Comparison of ENCODE assay signal across 8 cellular contexts in genomic region chr1:209652873-209653401, GRCh38. TPM values are rescaled to one million over a fixed set of nuclear protein-coding genes. Genes with fewer than 3 reads are reported as not detected.
DNase-seq lines count a peak whose midpoint lies in the region; ATAC-seq and TF ChIP-seq lines count a peak whose summit lies in the region.

No MANE protein-coding gene starts in this region.

- POLR2A ChIA-PET in WTC11 (lab: Charles Lee) = interaction anchor here (1.7 kb wide), 1 partner anchor 22 kb away, joined by 6 read pairs; the partner anchor contains the start of gene G0S2

- no peak overlapping the region for H3K27ac ChIP-seq in neural progenitor cell
- peak overlapping the region; percentile 79 for H3K27ac ChIP-seq in urinary bladder (ENCODE audit: low read depth)

- H3K4me3 ChIP-seq in neural progenitor cell (no peak overlapping the region), urinary bladder (ENCODE audit: low read depth, low read length) (no peak overlapping the region)

- no peak for TF ChIP-seq CTCF in WTC11 (IDR thresholded peaks at IDR 0.05)
- TF ChIP-seq CTCF in neural progenitor cell (IDR thresholded peaks at IDR 0.05) = no peak

- H3K4me1 ChIP-seq in neural progenitor cell (peaks cover 4% of the 10 kb centered on the region), urinary bladder (ENCODE audit: insufficient read depth) (no peaks in the 10 kb centered on the region)

- H3K4me1 Mint-ChIP-seq in WTC11 = peaks cover 24% of the 10 kb centered on the region
- H3K4me1 Mint-ChIP-seq in neural progenitor cell = peaks cover 32% of the 10 kb centered on the region

- no peaks in the 10 kb centered on the region for H3K27me3 ChIP-seq in neural progenitor cell

- H3K27ac Mint-ChIP-seq in WTC11 (no peak overlapping the region), neural progenitor cell (peak overlapping the region; percentile 83)

- no peaks in the 10 kb centered on the region for H4K20me1 ChIP-seq in neural progenitor cell (ENCODE audit: low read depth)

- H3K36me3 ChIP-seq in neural progenitor cell = no peaks in the 10 kb centered on the region
- H3K36me3 ChIP-seq in urinary bladder (ENCODE audit: insufficient read depth) = no peaks in the 10 kb centered on the region

- H3F3A ChIP-seq in neural progenitor cell (ENCODE audit: low read depth) = no peaks in the 10 kb centered on the region

- H3K27me3 Mint-ChIP-seq in WTC11 (ENCODE audit: low read depth) (no peaks in the 10 kb centered on the region), neural progenitor cell (ENCODE audit: insufficient read depth, low read depth) (peaks cover 8% of the 10 kb centered on the region)

- ATAC-seq in WTC11 (peak; percentile 99), GM18909 (IDR thresholded peaks at IDR 0.05; ENCODE audit: poor library complexity, unreplicated experiment) (no peak)

- H3K4me3 Mint-ChIP-seq in WTC11 = no peak overlapping the region
- no peak overlapping the region for H3K4me3 Mint-ChIP-seq in neural progenitor cell

- no peak overlapping the region for H2AFZ ChIP-seq in neural progenitor cell (replicated peaks)

- WGBS in urinary bladder = 72% methylated on average over 3 of the region's 3 CpGs

- H3K9me3 ChIP-seq in neural progenitor cell (ENCODE audit: low read depth) = no peaks in the 10 kb centered on the region

- H3K9me3 Mint-ChIP-seq in WTC11 (no peaks in the 10 kb centered on the region), neural progenitor cell (no peaks in the 10 kb centered on the region)

- no peaks in the 10 kb centered on the region for H3K79me2 ChIP-seq in neural progenitor cell (ENCODE audit: low read depth)

- DNase-seq in DMS79 (lab: John Stamatoyannopoulos, UW) (peak; percentile 98), Kasumi-1 (lab: John Stamatoyannopoulos, UW) (peak; percentile 29 to 35), WTC11 (ENCODE audit: low spot score) (peak; percentile 72), epidermal melanocyte (ENCODE audit: insufficient read length, low spot score) (peak; percentile 61), neural progenitor cell (ENCODE audit: low spot score) (no peak), SHP77 treated with DMSO at 0.1 percent for 48 hours (lab: John Stamatoyannopoulos, UW) (no peak)

- CTCF ChIA-PET in WTC11 (lab: Charles Lee) = interaction anchor here (0.5 to 3.7 kb wide), 20 partner anchors 10 to 488 kb away, joined by 3 to 17 read pairs (median 6); partner anchors contain the start of genes CAMK1G and G0S2

- H3K9ac ChIP-seq in neural progenitor cell = no peak overlapping the region

- no peaks in the 10 kb centered on the region for H3K36me3 Mint-ChIP-seq in WTC11
- no peaks in the 10 kb centered on the region for H3K36me3 Mint-ChIP-seq in neural progenitor cell

- H3K4me2 ChIP-seq in neural progenitor cell = no peak overlapping the region

TF ChIP-seq in WTC11, 78 proteins besides CTCF, POLR2A, EP300 and RAD21:
- TF ChIP-seq, protein P1, sequence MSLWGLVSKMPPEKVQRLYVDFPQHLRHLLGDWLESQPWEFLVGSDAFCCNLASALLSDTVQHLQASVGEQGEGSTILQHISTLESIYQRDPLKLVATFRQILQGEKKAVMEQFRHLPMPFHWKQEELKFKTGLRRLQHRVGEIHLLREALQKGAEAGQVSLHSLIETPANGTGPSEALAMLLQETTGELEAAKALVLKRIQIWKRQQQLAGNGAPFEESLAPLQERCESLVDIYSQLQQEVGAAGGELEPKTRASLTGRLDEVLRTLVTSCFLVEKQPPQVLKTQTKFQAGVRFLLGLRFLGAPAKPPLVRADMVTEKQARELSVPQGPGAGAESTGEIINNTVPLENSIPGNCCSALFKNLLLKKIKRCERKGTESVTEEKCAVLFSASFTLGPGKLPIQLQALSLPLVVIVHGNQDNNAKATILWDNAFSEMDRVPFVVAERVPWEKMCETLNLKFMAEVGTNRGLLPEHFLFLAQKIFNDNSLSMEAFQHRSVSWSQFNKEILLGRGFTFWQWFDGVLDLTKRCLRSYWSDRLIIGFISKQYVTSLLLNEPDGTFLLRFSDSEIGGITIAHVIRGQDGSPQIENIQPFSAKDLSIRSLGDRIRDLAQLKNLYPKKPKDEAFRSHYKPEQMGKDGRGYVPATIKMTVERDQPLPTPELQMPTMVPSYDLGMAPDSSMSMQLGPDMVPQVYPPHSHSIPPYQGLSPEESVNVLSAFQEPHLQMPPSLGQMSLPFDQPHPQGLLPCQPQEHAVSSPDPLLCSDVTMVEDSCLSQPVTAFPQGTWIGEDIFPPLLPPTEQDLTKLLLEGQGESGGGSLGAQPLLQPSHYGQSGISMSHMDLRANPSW (CRISPR knock-in tag; conservative IDR thresholded peaks at IDR 0.05; ENCODE audit: low read depth) = no peak
- TF ChIP-seq PRRX2 (CRISPR knock-in tag; IDR thresholded peaks at IDR 0.05) = no peak
- peak; percentile 77 for TF ChIP-seq ZNF423 (CRISPR knock-in tag; IDR thresholded peaks at IDR 0.05)
- no peak for TF ChIP-seq GRHL2 (CRISPR knock-in tag; IDR thresholded peaks at IDR 0.05; ENCODE audit: insufficient replicate concordance, severe bottlenecking)
TF ChIP-seq in WTC11: peak in this region for 1.

RNA-seq across cellular contexts. Expression of gene LAMB3, which starts 0.7 kb away (rescaled TPM):
- total RNA-seq in WTC11 (2021) (0.53 to 0.85 TPM (median 0.60 TPM) in 3 replicates), neural progenitor cell (ENCODE audit: low replicate concordance) (0.19 TPM in 1 of 2 replicates, not detected in the other), urinary bladder (15.3 TPM)
- polyA plus RNA-seq in urinary bladder = 13.3 TPM

RNA-seq across cellular contexts. Expression of gene G0S2, which starts 22.3 kb away (rescaled TPM):
- total RNA-seq in WTC11 (2021) (0.57 to 0.92 TPM (median 0.81 TPM) in 3 replicates), neural progenitor cell (ENCODE audit: low replicate concordance) (0.93 TPM in 1 of 2 replicates, not detected in the other), urinary bladder (17.0 TPM)
- 94.9 TPM for polyA plus RNA-seq in urinary bladder

RNA-seq across cellular contexts. Expression of gene HSD11B1, which starts 51.7 kb away (rescaled TPM):
- total RNA-seq in WTC11 (2021) (0.41 TPM in 1 of 3 replicates, not detected in the others), neural progenitor cell (ENCODE audit: low replicate concordance) (not detected in 2 replicates), urinary bladder (1.2 TPM)
- 12.5 TPM for polyA plus RNA-seq in urinary bladder

Comparison
In these comparisons a context has a peak if more than half of its experiments do, and no peak if none do; other contexts are left out.
1. DNase-seq: peak in DMS79 (single experiment), Kasumi-1 (2 of 2), WTC11 (single experiment) and epidermal melanocyte (single experiment); none in neural progenitor cell (single experiment) and SHP77 treated with DMSO at 0.1 percent for 48 hours (single experiment).